ENCODE assay signal across 21 cellular contexts in genomic region chr7:20466425-20467125, GRCh38.
DNase-seq lines count a peak whose midpoint lies in the region; ATAC-seq and TF ChIP-seq lines count a peak whose summit lies in the region.
"Had no signal": no experiment of that assay in that cellular context is flagged by ENCODE, and none has a peak within 500 bp of the region (broad histone marks: within the 10 kb centered on the region; RNA-seq: fewer than 3 reads in every experiment).

No MANE protein-coding gene starts in this region.

- no peak overlapping the region for H3K9ac ChIP-seq in OCI-LY3 (ENCODE audit: low read length)
- H3K9ac ChIP-seq: SK-N-SH had no signal

- no peak for TF ChIP-seq CTCF in OCI-LY3 (IDR thresholded peaks at IDR 0.05; ENCODE audit: low read depth, low read length)

- CTCF ChIA-PET in HEK293T (lab: Yijun Ruan, JAX), result no interaction called here

- no peaks in the 10 kb centered on the region for H4K20me1 ChIP-seq in OCI-LY3 (ENCODE audit: insufficient read depth, low read length)

- peak; percentile 14 for DNase-seq in pons (ENCODE audit: low spot score)
- DNase-seq in HEK293T (ENCODE audit: extremely low spot score), result no peak
- DNase-seq: activated naive CD4-positive, alpha-beta T cell treated with anti-CD3 and anti-CD28 coated beads, Interleukin-2, amount 10 ng/mL, durations not matched to agents 7 days and 5 days; COR-L47; endodermal cell; GOT3; heart right ventricle; mesendoderm; NCI-H1694; NCI-H82; nephron progenitor cell; psoas muscle; SK-N-SH; stimulated activated CD8-positive, alpha-beta memory T cell treated with anti-CD3 and anti-CD28 coated beads, Interleukin-4, amount 100 ng/mL, for 48 hours had no signal

- H3K4me3 ChIP-seq in OCI-LY3 (ENCODE audit: low read length), result no peak overlapping the region
- H3K4me3 ChIP-seq: ascending aorta, heart right ventricle, psoas muscle had no signal

- no peaks in the 10 kb centered on the region for H3K27me3 ChIP-seq in OCI-LY3 (ENCODE audit: low read depth, low read length)
- H3K27me3 ChIP-seq: ascending aorta, heart right ventricle had no signal

- H3K36me3 Mint-ChIP-seq in activated T-helper 17 cell treated with anti-CD3 and anti-CD28 coated beads, Interleukin-2, amount 50 U/mL, for 72 hours (ENCODE audit: low read depth), result no peaks in the 10 kb centered on the region
- H3K36me3 Mint-ChIP-seq: activated naive CD4-positive, alpha-beta T cell treated with anti-CD3 and anti-CD28 coated beads, Interleukin-2, amount 10 ng/mL, durations not matched to agents 7 days and 5 days had no signal

- peaks cover 5% of the 10 kb centered on the region for H3K9me3 Mint-ChIP-seq in activated T-helper 17 cell treated with anti-CD3 and anti-CD28 coated beads, Interleukin-2, amount 50 U/mL, for 72 hours
- H3K9me3 Mint-ChIP-seq: endodermal cell, nephron progenitor cell had no signal

- H3K4me1 Mint-ChIP-seq in activated T-helper 17 cell treated with anti-CD3 and anti-CD28 coated beads, Interleukin-2, amount 50 U/mL, for 72 hours, result no peaks in the 10 kb centered on the region
- H3K4me1 Mint-ChIP-seq: activated naive CD4-positive, alpha-beta T cell treated with anti-CD3 and anti-CD28 coated beads, Interleukin-2, amount 10 ng/mL, durations not matched to agents 7 days and 5 days; endodermal cell; nephron progenitor cell had no signal

- no peaks in the 10 kb centered on the region for H3K36me3 ChIP-seq in OCI-LY3 (replicated peaks; ENCODE audit: low read depth, low read length)
- H3K36me3 ChIP-seq: ascending aorta, heart right ventricle had no signal

- no peaks in the 10 kb centered on the region for H3K9me3 ChIP-seq in OCI-LY3 (ENCODE audit: insufficient read depth, low read length)
- H3K9me3 ChIP-seq: ascending aorta, psoas muscle, SK-N-SH had no signal

- no peaks in the 10 kb centered on the region for H3K27me3 Mint-ChIP-seq in activated T-helper 17 cell treated with anti-CD3 and anti-CD28 coated beads, Interleukin-2, amount 50 U/mL, for 72 hours
- H3K27me3 Mint-ChIP-seq: activated naive CD4-positive, alpha-beta T cell treated with anti-CD3 and anti-CD28 coated beads, Interleukin-2, amount 10 ng/mL, durations not matched to agents 7 days and 5 days had no signal

- peak; percentile 67 for ATAC-seq in GM18868 (IDR thresholded peaks at IDR 0.05; ENCODE audit: unreplicated experiment)
- peak; percentile 61 for ATAC-seq in HG03039 (IDR thresholded peaks at IDR 0.05; ENCODE audit: unreplicated experiment)
- ATAC-seq in HG03097 (IDR thresholded peaks at IDR 0.05; ENCODE audit: low FRiP score, unreplicated experiment), result no peak
- ATAC-seq in activated T-helper 17 cell treated with anti-CD3 and anti-CD28 coated beads, Interleukin-2, amount 50 U/mL, for 72 hours (replicated peaks), result no peak
- ATAC-seq in GM21723 (IDR thresholded peaks at IDR 0.05; ENCODE audit: unreplicated experiment), result no peak
- ATAC-seq: psoas muscle had no signal

- no peaks in the 10 kb centered on the region for H3K4me1 ChIP-seq in OCI-LY3 (ENCODE audit: low read length)
- H3K4me1 ChIP-seq: ascending aorta, psoas muscle had no signal

- H3K27ac ChIP-seq in OCI-LY3 (ENCODE audit: low read length), result no peak overlapping the region
- H3K27ac ChIP-seq: ascending aorta, psoas muscle had no signal

- POLR2A ChIA-PET in HEK293T (lab: Yijun Ruan, JAX), result no interaction called here

- H3K27ac Mint-ChIP-seq in activated T-helper 17 cell treated with anti-CD3 and anti-CD28 coated beads, Interleukin-2, amount 50 U/mL, for 72 hours, result no peak overlapping the region
- H3K27ac Mint-ChIP-seq: activated naive CD4-positive, alpha-beta T cell treated with anti-CD3 and anti-CD28 coated beads, Interleukin-2, amount 10 ng/mL, durations not matched to agents 7 days and 5 days; endodermal cell; nephron progenitor cell had no signal

- no peak overlapping the region for H3K4me2 ChIP-seq in OCI-LY3 (ENCODE audit: low read length)
- H3K4me2 ChIP-seq: SK-N-SH had no signal

- H2AFZ ChIP-seq in OCI-LY3 (ENCODE audit: low read depth, low read length), result 0 out of 2 replicates have a peak overlapping the region, but pooled peaks have one; percentile 22

- H3K4me3 Mint-ChIP-seq in activated T-helper 17 cell treated with anti-CD3 and anti-CD28 coated beads, Interleukin-2, amount 50 U/mL, for 72 hours, result no peak overlapping the region
- H3K4me3 Mint-ChIP-seq: activated naive CD4-positive, alpha-beta T cell treated with anti-CD3 and anti-CD28 coated beads, Interleukin-2, amount 10 ng/mL, durations not matched to agents 7 days and 5 days; endodermal cell; nephron progenitor cell had no signal

- no peaks in the 10 kb centered on the region for H3K79me2 ChIP-seq in OCI-LY3 (ENCODE audit: low read length)

TF ChIP-seq in HEK293T, 16 proteins besides CTCF, POLR2A, EP300 and RAD21:
- TF ChIP-seq CTBP1 (IDR thresholded peaks at IDR 0.05; ENCODE audit: borderline replicate concordance), result no peak
- no peak for TF ChIP-seq ELF4 (IDR thresholded peaks at IDR 0.05)
- TF ChIP-seq HDGF (IDR thresholded peaks at IDR 0.05; ENCODE audit: borderline replicate concordance), result no peak
- TF ChIP-seq ARNT (IDR thresholded peaks at IDR 0.05), result no peak
- TF ChIP-seq, protein P1, sequence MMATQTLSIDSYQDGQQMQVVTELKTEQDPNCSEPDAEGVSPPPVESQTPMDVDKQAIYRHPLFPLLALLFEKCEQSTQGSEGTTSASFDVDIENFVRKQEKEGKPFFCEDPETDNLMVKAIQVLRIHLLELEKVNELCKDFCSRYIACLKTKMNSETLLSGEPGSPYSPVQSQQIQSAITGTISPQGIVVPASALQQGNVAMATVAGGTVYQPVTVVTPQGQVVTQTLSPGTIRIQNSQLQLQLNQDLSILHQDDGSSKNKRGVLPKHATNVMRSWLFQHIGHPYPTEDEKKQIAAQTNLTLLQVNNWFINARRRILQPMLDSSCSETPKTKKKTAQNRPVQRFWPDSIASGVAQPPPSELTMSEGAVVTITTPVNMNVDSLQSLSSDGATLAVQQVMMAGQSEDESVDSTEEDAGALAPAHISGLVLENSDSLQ (IDR thresholded peaks at IDR 0.05), result no peak
- no peak for TF ChIP-seq L3MBTL2 (conservative IDR thresholded peaks at IDR 0.05)
- TF ChIP-seq FOXA1 (IDR thresholded peaks at IDR 0.05), result no peak
- TF ChIP-seq FOXK2 (IDR thresholded peaks at IDR 0.05), result no peak
- no peak for TF ChIP-seq SUZ12 (IDR thresholded peaks at IDR 0.05)
- no peak for TF ChIP-seq SP1 (IDR thresholded peaks at IDR 0.05)
- TF ChIP-seq TARDBP (IDR thresholded peaks at IDR 0.05), result no peak
TF ChIP-seq in HEK293T: peak in this region for 0.

Comparison
In these comparisons a context has a peak if more than half of its experiments do, and no peak if none do; other contexts are left out.
1. ATAC-seq: peak in GM18868 (single experiment) and HG03039 (single experiment); none in HG03097 (single experiment), activated T-helper 17 cell treated with anti-CD3 and anti-CD28 coated beads, Interleukin-2, amount 50 U/mL, for 72 hours (single experiment) and GM21723 (single experiment).